8 cellular contexts compared by ENCODE assay signal in the genomic region with DNA sequence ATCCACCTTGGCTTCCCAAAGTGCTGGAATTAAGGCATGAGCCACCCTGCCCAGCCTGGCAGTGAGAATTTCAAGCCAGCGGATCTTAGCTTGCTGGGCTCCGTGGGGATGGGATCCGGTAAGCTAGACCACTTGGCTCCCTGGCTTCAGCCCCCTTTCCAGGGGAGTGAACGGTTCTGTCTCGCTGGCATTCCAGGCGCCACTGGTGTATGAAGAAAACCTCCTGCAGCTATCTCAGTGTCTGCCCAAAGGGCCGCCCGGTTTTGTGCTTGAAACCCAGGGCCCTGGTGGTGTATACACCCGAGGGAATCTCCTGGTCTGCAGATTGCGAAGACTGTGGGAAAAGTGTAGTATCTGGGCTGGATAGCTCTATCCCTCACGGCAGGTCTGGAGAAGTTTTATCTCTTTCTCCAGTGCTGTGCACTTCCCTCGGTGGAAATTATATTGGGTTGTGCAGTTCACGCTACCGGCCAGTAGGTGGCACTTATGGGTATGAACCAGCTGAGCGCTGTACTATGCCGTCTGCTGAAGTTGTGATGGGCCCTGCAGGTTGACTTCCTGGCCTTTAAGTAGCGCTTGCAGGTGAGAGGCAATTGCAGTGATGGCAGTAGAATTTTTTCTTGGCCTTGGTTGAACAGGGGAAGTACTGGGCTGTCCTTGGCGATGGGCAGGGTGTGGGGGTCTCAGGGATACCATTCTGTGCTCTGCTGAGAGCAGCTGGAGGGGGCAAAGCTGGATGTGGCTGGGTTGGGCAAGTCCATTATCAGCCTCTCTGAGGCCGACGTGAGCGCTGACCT.
A peak's percentile ranks its signal among the peaks of the same experiment; 100 is the strongest.
DNase-seq lines count a peak whose midpoint lies in the region; ATAC-seq, FAIRE-seq and TF ChIP-seq lines count a peak whose summit lies in the region.

No MANE protein-coding gene starts in this region.

- no peak for FAIRE-seq in astrocyte (lab: Jason Lieb, UNC)

- H3K79me2 ChIP-seq in astrocyte (ENCODE audit: insufficient read depth, low read length), result no peaks in the 10 kb centered on the region

- ATAC-seq in GM19468 (IDR thresholded peaks at IDR 0.05; ENCODE audit: extremely low read depth, unreplicated experiment), result peak; percentile 97
- ATAC-seq in HG03442 (IDR thresholded peaks at IDR 0.05; ENCODE audit: unreplicated experiment), result peak; percentile 98
- peak; percentile 58; the same call in 1 of the 3 replicates for ATAC-seq in RWPE2 (ENCODE audit: low read depth)

- H3K4me3 Mint-ChIP-seq in astrocyte (ENCODE audit: unreplicated experiment) (no peak overlapping the region), immature natural killer cell (no peak overlapping the region)

- no peaks in the 10 kb centered on the region for H3K36me3 Mint-ChIP-seq in astrocyte (ENCODE audit: low read depth, unreplicated experiment)
- H3K36me3 Mint-ChIP-seq in immature natural killer cell, result peaks cover 2 to 5% (median 2%) of the 10 kb centered on the region in 3 donors

- H3K9me3 ChIP-seq in RWPE2 (ENCODE audit: severe bottlenecking), result no peaks in the 10 kb centered on the region
- H3K9me3 ChIP-seq in astrocyte (ENCODE audit: insufficient read depth, low read depth, low read length), result no peaks in the 10 kb centered on the region

- H4K20me1 ChIP-seq in astrocyte (ENCODE audit: insufficient read depth, low read length), result no peaks in the 10 kb centered on the region

- peaks cover 2% of the 10 kb centered on the region for H3K27me3 Mint-ChIP-seq in astrocyte (ENCODE audit: low read depth, unreplicated experiment)
- H3K27me3 Mint-ChIP-seq in immature natural killer cell (ENCODE audit: low read depth in 3 of 3), result peaks cover 0 to 2% (median 0%) of the 10 kb centered on the region in 3 donors

- H3K9me3 Mint-ChIP-seq in astrocyte (ENCODE audit: unreplicated experiment) (peaks cover 7% of the 10 kb centered on the region), immature natural killer cell (peaks cover 0 to 7% (median 3%) of the 10 kb centered on the region in 6 donors)

- H3K4me1 ChIP-seq in RWPE2 (ENCODE audit: insufficient read depth, poor library complexity, severe bottlenecking), result no peaks in the 10 kb centered on the region
- H3K4me1 ChIP-seq in astrocyte (ENCODE audit: insufficient read depth, low read length), result no peaks in the 10 kb centered on the region

- H3K27me3 ChIP-seq in RWPE2 (ENCODE audit: insufficient read depth, poor library complexity, severe bottlenecking) (no peaks in the 10 kb centered on the region), astrocyte (ENCODE audit: insufficient read depth, low read length) (no peaks in the 10 kb centered on the region)

- H2AFZ ChIP-seq in astrocyte (ENCODE audit: low read depth, low read length), result no peak overlapping the region

- no peak overlapping the region for H3K4me2 ChIP-seq in astrocyte (ENCODE audit: low read length)

- no peak overlapping the region for H3K9ac ChIP-seq in astrocyte (ENCODE audit: low read length)

- no peak overlapping the region for H3K27ac Mint-ChIP-seq in astrocyte (ENCODE audit: unreplicated experiment)
- no peak overlapping the region for H3K27ac Mint-ChIP-seq in immature natural killer cell

- in situ Hi-C loops in G401 (cut with HindIII; ENCODE audit: low sequenced_read_pairs), result no loop called here

- DNase-seq in EL (peak; percentile 48), RWPE2 (ENCODE audit: low spot score) (no peak), astrocyte (ENCODE audit: low read depth) (peak; percentile 13), immature natural killer cell (peak; percentile 5 to 36 (median 24)), G401 (ENCODE audit: low spot score) (no peak)
- DNase-seq in stimulated activated CD4-positive, alpha-beta T cell treated with anti-CD3 and anti-CD28 coated beads, Interleukin-4, amount 100 ng/mL, for 48 hours (ENCODE audit: low read depth in 2 of 2), result peak; percentile 48 to 51

- H3K4me1 Mint-ChIP-seq in astrocyte (ENCODE audit: low read depth, unreplicated experiment), result no peaks in the 10 kb centered on the region
- H3K4me1 Mint-ChIP-seq in immature natural killer cell, result peaks cover 4 to 5% of the 10 kb centered on the region in 2 donors

- H3K27ac ChIP-seq in RWPE2 (ENCODE audit: poor library complexity, severe bottlenecking), result no peak overlapping the region
- no peak overlapping the region for H3K27ac ChIP-seq in astrocyte (ENCODE audit: low read depth, low read length)

- TF ChIP-seq CTCF in RWPE2 (IDR thresholded peaks at IDR 0.05; ENCODE audit: poor library complexity, severe bottlenecking) (peak; percentile 72), astrocyte (IDR thresholded peaks at IDR 0.05; ENCODE audit: insufficient read depth, low read depth, low read length) (peak; percentile 72)

- H3K36me3 ChIP-seq in RWPE2 (ENCODE audit: low read depth) (no peaks in the 10 kb centered on the region), astrocyte (ENCODE audit: insufficient read depth, low read length) (no peaks in the 10 kb centered on the region)

- H3K4me3 ChIP-seq in RWPE2 (ENCODE audit: severe bottlenecking) (no peak overlapping the region), astrocyte (ENCODE audit: insufficient read depth, low read depth, low read length) (no peak overlapping the region)

Comparison
In these comparisons a context has a peak if more than half of its experiments do, and no peak if none do; other contexts are left out.
1. DNase-seq: peak in EL (single experiment), astrocyte (single experiment), immature natural killer cell (3 of 3) and stimulated activated CD4-positive, alpha-beta T cell treated with anti-CD3 and anti-CD28 coated beads, Interleukin-4, amount 100 ng/mL, for 48 hours (2 of 2); none in RWPE2 (single experiment) and G401 (single experiment).
2. Peak in every context shown above with its lines, with median percentiles within 50 percentile points of each other: ATAC-seq.